12 cellular contexts compared by ENCODE assay signal in the genomic region with DNA sequence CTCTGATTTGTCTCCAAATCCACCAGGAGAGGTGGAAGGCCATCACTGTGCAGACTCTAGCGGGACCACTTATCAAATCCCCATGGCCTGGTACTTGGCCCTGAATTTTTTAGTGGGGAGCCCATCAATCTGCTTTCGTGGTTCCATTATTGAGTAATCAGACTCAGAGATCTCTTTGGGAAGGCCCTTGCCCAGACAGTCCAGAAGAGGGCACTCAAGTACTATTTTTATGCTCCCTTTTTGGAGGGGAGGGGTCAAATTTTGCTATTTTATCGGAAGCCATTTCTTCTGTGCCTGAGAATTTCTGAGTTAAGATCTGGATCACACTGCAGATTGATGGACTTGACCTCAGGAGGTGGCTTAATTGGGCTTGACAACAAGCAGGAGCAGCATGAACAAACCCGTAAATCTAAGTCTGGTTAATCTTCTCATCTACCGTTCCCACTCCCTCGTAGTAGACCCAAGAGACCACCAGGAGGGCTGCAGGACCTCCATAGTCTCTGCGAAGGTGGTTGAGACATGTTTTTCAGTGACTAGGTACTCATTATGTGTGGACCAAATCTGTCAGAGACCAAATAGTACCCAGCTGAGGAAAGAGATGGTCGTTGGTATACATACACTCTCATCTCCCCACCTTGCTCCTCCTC. TPM values are rescaled to one million over a fixed set of nuclear protein-coding genes. Genes with fewer than 3 reads are reported as not detected.
"Had no signal": no experiment of that assay in that cellular context is flagged by ENCODE, and none has a peak within 500 bp of the region (broad histone marks: within the 10 kb centered on the region; RNA-seq: fewer than 3 reads in every experiment).

No MANE protein-coding gene starts in this region.

RNA-seq across cellular contexts. Expression of a gene that starts 38.3 kb away (rescaled TPM):
- total RNA-seq: activated CD4-positive, alpha-beta T cell treated with anti-CD3 and anti-CD28 coated beads, Interleukin-2, amount 10 ng/mL, durations not matched to agents 24 days and 14 days; activated CD8-positive, alpha-beta memory T cell treated with anti-CD3 and anti-CD28 coated beads, Interleukin-2, amount 10 ng/mL, durations not matched to agents 7 days and 5 days; activated T-helper 1 cell treated with anti-CD3 and anti-CD28 coated beads, Interleukin-12 subunit alpha, Interleukin-12 subunit beta, Interleukin-2, Interleukin-4 antibody, amounts not matched to agents 30 ng/mL and 10 ng/mL and 1 ng/mL, durations not matched to agents 14 hours and 24 hours and 36 hours; aorta; body of pancreas; bronchial epithelial cell; OCI-LY7; Peyer's patch; Right ventricle myocardium superior; SJCRH30; T-helper 1 cell treated with Interleukin-12 subunit alpha and Interleukin-12 subunit beta and Interleukin-4 antibody, amounts not matched to agents 30 ng/mL and 1 ng/mL, for 36 hours had no signal
- polyA plus RNA-seq: aorta, SK-N-SH had no signal
